Comparison of ENCODE assay signal across 8 cellular contexts in genomic region chr19:36114763-36115452, GRCh38. TPM values are rescaled to one million over a fixed set of nuclear protein-coding genes. Genes with fewer than 3 reads are reported as not detected.
A peak's percentile ranks its signal among the peaks of the same experiment; 100 is the strongest.
DNase-seq lines count a peak whose midpoint lies in the region; ATAC-seq, FAIRE-seq and TF ChIP-seq lines count a peak whose summit lies in the region.

POLR2I (minus strand) TSS chr19:36114875; CDS start chr19:36114856, 19 bp downstream.

- H3K36me3 ChIP-seq in bronchial epithelial cell (ENCODE audit: control insufficient read depth, insufficient read depth, low read length): peaks cover 19% of the 10 kb centered on the region
- peaks cover 44% of the 10 kb centered on the region for H3K36me3 ChIP-seq in iPS-20b (ENCODE audit: insufficient read depth, low read depth, low read length)
- H3K36me3 ChIP-seq in small intestine (ENCODE audit: control insufficient read depth in 2 of 2, insufficient read depth in 2 of 2, low read length in 2 of 2): peaks cover 0 to 2% of the 10 kb centered on the region in 2 donors

- peak; percentile 83 for ATAC-seq in GM18907 (IDR thresholded peaks at IDR 0.05; ENCODE audit: unreplicated experiment)
- ATAC-seq in HG03159 (IDR thresholded peaks at IDR 0.05; ENCODE audit: unreplicated experiment): peak; percentile 68

- H3K4me3 ChIP-seq in AG04449 (ENCODE audit: low read depth, low read length) (peak within 1 kb of the TSS; percentile 92), WI38 (ENCODE audit: low read depth, low read length) (peak within 1 kb of the TSS; percentile 91), bronchial epithelial cell (ENCODE audit: low read depth, low read length) (peak within 1 kb of the TSS; percentile 98), iPS-20b (ENCODE audit: low read length) (peak within 1 kb of the TSS; percentile 94), small intestine (ENCODE audit: low read depth in 1 of 2, low read length in 2 of 2) (peak within 1 kb of the TSS; percentile 59 to 75)

- peak within 1 kb of the TSS; percentile 87 for H3K9ac ChIP-seq in iPS-20b (ENCODE audit: low read depth, low read length)

- WGBS in small intestine, 3 donors: 0% methylated on average over 58 to 59 of the region's 59 CpGs

- POLR2A ChIA-PET in AG04449 (lab: Yijun Ruan, JAX): interaction anchor here (0.5 to 1.9 kb wide), 6 partner anchors 11 to 214 kb away, joined by 3 to 5 read pairs (median 3); partner anchors contain the start of genes ALKBH6, ZNF146 and ZNF565

- H3K27ac ChIP-seq in iPS-20b (ENCODE audit: low read length): peak within 1 kb of the TSS; percentile 28
- peak within 1 kb of the TSS; percentile 77 to 89 for H3K27ac ChIP-seq in small intestine (ENCODE audit: low read depth in 1 of 2, low read length in 1 of 2)

- H3K4me1 ChIP-seq in iPS-20b (ENCODE audit: insufficient read depth, low read length): peaks cover 13% of the 10 kb centered on the region; the same call in 1 of the 2 replicates
- H3K4me1 ChIP-seq in small intestine (ENCODE audit: control insufficient read depth in 2 of 2, insufficient read depth in 1 of 2, low read depth in 1 of 2, low read length in 1 of 2): peaks cover 2 to 3% of the 10 kb centered on the region in 2 donors

- TF ChIP-seq CTCF in AG04449 (IDR thresholded peaks at IDR 0.05; ENCODE audit: insufficient read depth, low read length, missing control alignments) (no peak), WI38 (IDR thresholded peaks at IDR 0.05; ENCODE audit: low read depth, low read length) (no peak), bronchial epithelial cell (IDR thresholded peaks at IDR 0.05; ENCODE audit: insufficient read depth, low read length, severe bottlenecking) (no peak)

- FAIRE-seq in bronchial epithelial cell (lab: Jason Lieb, UNC): no peak
- no peak for FAIRE-seq in small intestine (lab: Jason Lieb, UNC)

- DNase-seq in AG04449 (ENCODE audit: low read depth, low spot score) (peak; percentile 99), NCI-H2227 treated with DMSO at 0.1 percent for 48 hours (lab: John Stamatoyannopoulos, UW) (peak; percentile 100), bronchial epithelial cell (ENCODE audit: low read depth) (peak; percentile 98), small intestine (peak; percentile 100)

- CTCF ChIA-PET in AG04449 (lab: Yijun Ruan, JAX): interaction anchor here (0.8 to 5.2 kb wide), 3 partner anchors 12 to 55 kb away, joined by 3 to 39 read pairs (median 7); no protein-coding TSS in a partner anchor

- H3K9me3 ChIP-seq in iPS-20b (ENCODE audit: insufficient read depth, low read depth, low read length): no peaks in the 10 kb centered on the region
- H3K9me3 ChIP-seq in small intestine (ENCODE audit: control insufficient read depth, low read depth): no peaks in the 10 kb centered on the region

- H3K27me3 ChIP-seq in bronchial epithelial cell (ENCODE audit: control insufficient read depth, insufficient read depth, low read length) (no peaks in the 10 kb centered on the region), iPS-20b (ENCODE audit: insufficient read depth, low read length) (no peaks in the 10 kb centered on the region), small intestine (ENCODE audit: control insufficient read depth in 2 of 2, insufficient read depth in 2 of 2, low read length in 2 of 2) (no peaks in the 10 kb centered on the region)

RNA-seq across cellular contexts. Expression of gene POLR2I, which starts in this region (rescaled TPM):
- total RNA-seq in bronchial epithelial cell: 68.2 and 107 TPM in 2 replicates
- 10 to 100 TPM; 62.7 to 77.5 (median 70.2) TPM for polyA plus RNA-seq in small intestine

Comparison
In these comparisons a context has a peak if more than half of its experiments do, and no peak if none do; other contexts are left out.
1. Peak in every context shown above with its lines: DNase-seq, ATAC-seq, H3K4me3 ChIP-seq and H3K27ac ChIP-seq.